ENCODE assay signal across 14 cellular contexts in genomic region chr11:134521452-134522289, GRCh38.
DNase-seq lines count a peak whose midpoint lies in the region; ATAC-seq, FAIRE-seq and TF ChIP-seq lines count a peak whose summit lies in the region.
"Had no signal": no experiment of that assay in that cellular context is flagged by ENCODE, and none has a peak within 500 bp of the region (broad histone marks: within the 10 kb centered on the region; RNA-seq: fewer than 3 reads in every experiment).

No MANE protein-coding gene starts in this region.

- no peak overlapping the region for H3K4me2 ChIP-seq in H9 (ENCODE audit: insufficient read depth, insufficient read length, low read length)

- no peaks in the 10 kb centered on the region; a peak in 2 of 5 replicates for H3K9me3 Mint-ChIP-seq in H9
- peaks cover 7% of the 10 kb centered on the region for H3K9me3 Mint-ChIP-seq in activated CD4-positive, alpha-beta memory T cell treated with anti-CD3 and anti-CD28 coated beads, Interleukin-2, amount 10 ng/mL, durations not matched to agents 7 days and 5 days

- no peaks in the 10 kb centered on the region for H3K79me2 ChIP-seq in H9 (ENCODE audit: insufficient read depth, low read length)

- WGBS in H9 (ENCODE audit: extremely low coverage, insufficient read length, low lambda C conversion rate): no CpG with 5 or more reads among the region's 18 CpGs
- 77 to 82% (median 80%) methylated on average over 18 of the region's 18 CpGs for WGBS in small intestine, 3 donors

- POLR2A ChIA-PET in activated CD4-positive, alpha-beta memory T cell treated with anti-CD3 and anti-CD28 coated beads, Interleukin-2, amount 10 ng/mL, durations not matched to agents 7 days and 5 days (lab: Charles Lee): no interaction called here

- H3K27ac Mint-ChIP-seq in H9: no peak overlapping the region; a peak in 1 of 7 replicates
- no peak overlapping the region for H3K27ac Mint-ChIP-seq in activated CD4-positive, alpha-beta memory T cell treated with anti-CD3 and anti-CD28 coated beads, Interleukin-2, amount 10 ng/mL, durations not matched to agents 7 days and 5 days

- H3K23me2 ChIP-seq in H9 (ENCODE audit: insufficient read length, low read depth, low read length, poor library complexity, severe bottlenecking): no peaks in the 10 kb centered on the region

- TF ChIP-seq CTCF in H9 (conservative IDR thresholded peaks at IDR 0.05) (no peak), RWPE2 (IDR thresholded peaks at IDR 0.05; ENCODE audit: poor library complexity, severe bottlenecking) (no peak), lower lobe of right lung (IDR thresholded peaks at IDR 0.05) (no peak)

- H3K4me1 ChIP-seq in H9 (ENCODE audit: insufficient read depth, low read length) (no peaks in the 10 kb centered on the region), RWPE2 (ENCODE audit: insufficient read depth, poor library complexity, severe bottlenecking) (no peaks in the 10 kb centered on the region), lower lobe of right lung (no peaks in the 10 kb centered on the region), small intestine (ENCODE audit: control insufficient read depth in 2 of 2, insufficient read depth in 1 of 2, low read depth in 1 of 2, low read length in 1 of 2) (no peaks in the 10 kb centered on the region)

- peaks cover 6% of the 10 kb centered on the region for H3K27me3 Mint-ChIP-seq in H9 (ENCODE audit: low read depth)
- H3K27me3 Mint-ChIP-seq in activated CD4-positive, alpha-beta memory T cell treated with anti-CD3 and anti-CD28 coated beads, Interleukin-2, amount 10 ng/mL, durations not matched to agents 7 days and 5 days: no peaks in the 10 kb centered on the region

- no peak overlapping the region for H3K9ac ChIP-seq in H9 (ENCODE audit: extremely low read depth, insufficient read length, low read length)

- no peak overlapping the region for H4K91ac ChIP-seq in H9 (ENCODE audit: insufficient read length, low read depth, low read length)

- intact Hi-C loops in lower lobe of right lung (cut with DNase I): no loop called here
- intact Hi-C loops in posterior vena cava (cut with DNase I): no loop called here

- no peaks in the 10 kb centered on the region for H3K79me1 ChIP-seq in H9 (ENCODE audit: insufficient read depth, low read depth, low read length, poor library complexity, severe bottlenecking)

- no peak overlapping the region for H4K8ac ChIP-seq in H9 (replicated peaks; ENCODE audit: insufficient read length, low read depth, low read length)

- H3K23ac ChIP-seq in H9 (ENCODE audit: insufficient read length, low read depth, low read length): peak overlapping the region; percentile 18

- CTCF ChIA-PET in activated CD4-positive, alpha-beta memory T cell treated with anti-CD3 and anti-CD28 coated beads, Interleukin-2, amount 10 ng/mL, durations not matched to agents 7 days and 5 days (lab: Charles Lee): no interaction called here

- H2BK15ac ChIP-seq in H9 (ENCODE audit: low read depth, low read length): no peak overlapping the region

- FAIRE-seq in small intestine (lab: Jason Lieb, UNC): no peak

- no peak overlapping the region for H3K14ac ChIP-seq in H9 (ENCODE audit: insufficient read depth, low read length)

- H3K27me3 ChIP-seq in H9 (ENCODE audit: insufficient read depth, low read length) (no peaks in the 10 kb centered on the region), RWPE2 (ENCODE audit: insufficient read depth, poor library complexity, severe bottlenecking) (no peaks in the 10 kb centered on the region), lower lobe of right lung (ENCODE audit: low read depth) (no peaks in the 10 kb centered on the region), small intestine (ENCODE audit: control insufficient read depth in 2 of 2, insufficient read depth in 2 of 2, low read length in 2 of 2) (peaks cover 0 to 3% of the 10 kb centered on the region in 2 donors)

- H3K36me3 ChIP-seq in RWPE2 (ENCODE audit: low read depth) (no peaks in the 10 kb centered on the region), lower lobe of right lung (no peaks in the 10 kb centered on the region), small intestine (ENCODE audit: control insufficient read depth in 2 of 2, insufficient read depth in 2 of 2, low read length in 2 of 2) (no peaks in the 10 kb centered on the region)

- H2BK20ac ChIP-seq in H9 (ENCODE audit: low read depth, low read length, poor library complexity, severe bottlenecking): no peak overlapping the region

- H4K20me1 ChIP-seq in H9 (ENCODE audit: control insufficient read depth, insufficient read depth, insufficient read length): no peaks in the 10 kb centered on the region

- no peak overlapping the region for H2BK5ac ChIP-seq in H9 (ENCODE audit: insufficient read length, low read length)

- no peak overlapping the region for H3K4ac ChIP-seq in H9 (ENCODE audit: low read depth, low read length)

- DNase-seq in H9 (no peak), RWPE2 (ENCODE audit: low spot score) (peak; percentile 34), lower lobe of right lung (peak; percentile 27), posterior vena cava (ENCODE audit: low spot score) (peak; percentile 16), NCI-H2029 treated with DMSO at 0.1 percent for 48 hours (lab: John Stamatoyannopoulos, UW) (no peak), small intestine (no peak)
- DNase-seq in activated CD4-positive, alpha-beta memory T cell treated with anti-CD3 and anti-CD28 coated beads, Interleukin-2, amount 10 ng/mL, durations not matched to agents 7 days and 5 days: no peak
- DNase-seq: Caco-2, DMS53, HCEC 1CT, KBM-7, MV-4-11, NCI-H1930, NCI-H510A had no signal

- H3K4me3 Mint-ChIP-seq in H9: peak overlapping the region in 1 of 2 experiments; percentile 3; a peak in 2 of 5 replicates
- H3K4me3 Mint-ChIP-seq in activated CD4-positive, alpha-beta memory T cell treated with anti-CD3 and anti-CD28 coated beads, Interleukin-2, amount 10 ng/mL, durations not matched to agents 7 days and 5 days: no peak overlapping the region

- H2AFZ ChIP-seq in H9 (ENCODE audit: low read length): no peak overlapping the region

- no peak overlapping the region for H2AK5ac ChIP-seq in H9 (ENCODE audit: insufficient read length, low read length)

- H3K9me3 ChIP-seq in H9 (ENCODE audit: control insufficient read depth, low read depth, low read length) (no peaks in the 10 kb centered on the region), RWPE2 (ENCODE audit: severe bottlenecking) (no peaks in the 10 kb centered on the region), lower lobe of right lung (no peaks in the 10 kb centered on the region), small intestine (ENCODE audit: control insufficient read depth, low read depth) (no peaks in the 10 kb centered on the region)
- H3K9me3 ChIP-seq: Caco-2 had no signal

- no peak overlapping the region for H3K4me3 ChIP-seq in RWPE2 (ENCODE audit: severe bottlenecking)
- no peak overlapping the region for H3K4me3 ChIP-seq in lower lobe of right lung
- H3K4me3 ChIP-seq in small intestine (ENCODE audit: low read depth in 1 of 2, low read length in 2 of 2): no peak overlapping the region

- H3K56ac ChIP-seq in H9 (ENCODE audit: insufficient read length, low read depth, low read length): no peak overlapping the region

- no peak overlapping the region for H2BK12ac ChIP-seq in H9 (ENCODE audit: insufficient read length, low read depth, low read length)

- no peak overlapping the region for H3K18ac ChIP-seq in H9 (ENCODE audit: insufficient read length, low read depth, low read length)

- H3K27ac ChIP-seq in H9 (ENCODE audit: insufficient read length, low read depth, low read length): no peak overlapping the region
- H3K27ac ChIP-seq in RWPE2 (ENCODE audit: poor library complexity, severe bottlenecking): no peak overlapping the region
- H3K27ac ChIP-seq in lower lobe of right lung: no peak overlapping the region
- no peak overlapping the region for H3K27ac ChIP-seq in small intestine (ENCODE audit: low read depth in 1 of 2, low read length in 1 of 2)

- H2BK120ac ChIP-seq in H9 (ENCODE audit: low read depth, low read length, poor library complexity, severe bottlenecking): no peak overlapping the region

- no peak overlapping the region for H4K5ac ChIP-seq in H9 (ENCODE audit: insufficient read length, low read depth, low read length)

- ATAC-seq in RWPE2 (ENCODE audit: low read depth) (no peak), lower lobe of right lung (peak in 1 of 2 donors; percentile 11)

- no peaks in the 10 kb centered on the region; a peak in 1 of 7 replicates for H3K36me3 Mint-ChIP-seq in H9 (ENCODE audit: insufficient read depth in 1 of 3, low read depth in 3 of 3)
- H3K36me3 Mint-ChIP-seq in activated CD4-positive, alpha-beta memory T cell treated with anti-CD3 and anti-CD28 coated beads, Interleukin-2, amount 10 ng/mL, durations not matched to agents 7 days and 5 days (ENCODE audit: low read depth): no peaks in the 10 kb centered on the region

- H3K4me1 Mint-ChIP-seq in H9: peaks cover 9 to 14% of the 10 kb centered on the region in 2 experiments
- no peaks in the 10 kb centered on the region for H3K4me1 Mint-ChIP-seq in activated CD4-positive, alpha-beta memory T cell treated with anti-CD3 and anti-CD28 coated beads, Interleukin-2, amount 10 ng/mL, durations not matched to agents 7 days and 5 days

- no peak overlapping the region for H3T11ph ChIP-seq in H9 (ENCODE audit: low read length)

Comparison
In these comparisons a context has a peak if more than half of its experiments do, and no peak if none do; other contexts are left out.
1. DNase-seq: peak in RWPE2 (single experiment), lower lobe of right lung (single experiment) and posterior vena cava (single experiment); none in H9 (single experiment), activated CD4-positive, alpha-beta memory T cell treated with anti-CD3 and anti-CD28 coated beads, Interleukin-2, amount 10 ng/mL, durations not matched to agents 7 days and 5 days (single experiment), NCI-H2029 treated with DMSO at 0.1 percent for 48 hours (single experiment) and small intestine (single experiment).